8 cellular contexts compared by ENCODE assay signal in the genomic region with DNA sequence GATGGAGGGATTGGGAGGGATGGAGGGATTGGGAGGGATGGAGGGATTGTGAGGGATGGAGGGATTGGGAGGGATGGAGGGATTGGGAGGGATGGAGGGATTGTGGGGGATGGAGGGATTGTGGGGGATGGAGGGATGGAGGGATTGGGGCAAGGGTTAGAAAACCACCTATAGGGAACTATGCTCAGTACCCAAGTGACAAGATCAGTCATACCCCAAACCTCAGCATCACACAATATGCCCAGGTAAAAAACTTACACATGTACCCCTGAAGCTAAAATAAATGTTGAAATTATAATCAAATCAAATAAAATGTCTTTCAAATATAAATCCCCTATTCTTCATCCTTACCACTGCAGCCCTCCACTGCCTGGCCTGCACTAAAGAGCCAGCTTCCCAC.
"Had no signal": no experiment of that assay in that cellular context is flagged by ENCODE, and none has a peak within 500 bp of the region (broad histone marks: within the 10 kb centered on the region; RNA-seq: fewer than 3 reads in every experiment).

No MANE protein-coding gene starts in this region.

- H3K4me3 ChIP-seq: GM12878 had no signal

- ATAC-seq: GM12878 had no signal

- FAIRE-seq: G401.6, GM12878, GM12891, GM12892, GM18507, GM19239 had no signal

- DNase-seq: GDM1, GF-D8 had no signal
